In the genomic region with DNA sequence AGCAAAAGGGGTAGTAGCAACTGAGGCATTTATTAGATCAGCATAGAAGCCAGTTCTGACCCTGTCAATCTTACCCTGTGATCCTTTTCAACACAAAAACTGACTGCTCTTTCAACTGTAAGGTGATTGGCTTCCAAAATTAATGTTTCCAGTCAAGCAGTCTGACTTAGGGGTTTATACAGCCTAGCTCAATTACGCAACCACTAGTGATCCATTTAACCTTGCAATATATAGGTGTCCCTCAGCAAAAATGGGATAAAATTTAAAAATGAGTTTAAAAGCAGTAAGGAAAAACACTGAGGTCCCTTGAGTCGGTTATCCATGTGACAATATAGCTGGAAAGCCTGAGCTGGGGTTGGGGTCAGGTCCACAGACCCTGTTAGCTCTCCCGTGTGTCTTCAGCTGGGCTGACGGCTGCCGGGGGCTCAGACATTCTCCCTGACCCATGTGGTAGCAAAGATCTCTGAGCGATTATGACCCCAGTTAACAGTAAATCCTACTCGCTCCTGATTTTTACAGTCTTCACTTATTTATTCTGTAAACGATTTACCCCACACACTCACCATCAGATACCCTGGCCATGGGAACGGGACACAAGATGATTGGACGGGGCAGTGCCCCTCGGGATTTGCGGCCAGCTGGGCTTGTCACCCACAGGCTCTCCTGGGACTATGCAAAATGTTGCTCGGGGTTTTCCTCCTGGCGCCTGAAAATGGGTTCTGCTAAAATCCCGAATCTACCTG, we compare ENCODE assay signal across 13 cellular contexts. TPM values are rescaled to one million over a fixed set of nuclear protein-coding genes. Genes with fewer than 3 reads are reported as not detected.
DNase-seq lines count a peak whose midpoint lies in the region; ATAC-seq, FAIRE-seq and TF ChIP-seq lines count a peak whose summit lies in the region.
"Had no signal": no experiment of that assay in that cellular context is flagged by ENCODE, and none has a peak within 500 bp of the region (broad histone marks: within the 10 kb centered on the region; RNA-seq: fewer than 3 reads in every experiment).

No MANE protein-coding gene starts in this region.

- no peaks in the 10 kb centered on the region for H4K20me1 ChIP-seq in OCI-LY3 (ENCODE audit: insufficient read depth, low read length)

- peaks cover 10% of the 10 kb centered on the region for H3K4me1 ChIP-seq in OCI-LY3 (ENCODE audit: low read length)
- H3K4me1 ChIP-seq in upper lobe of right lung = peaks cover 2% of the 10 kb centered on the region

- intact Hi-C loops in upper lobe of right lung (cut with DNase I) = no loop called here

- peak overlapping the region; percentile 67 for H3K4me2 ChIP-seq in OCI-LY3 (ENCODE audit: low read length)

- H3K27me3 ChIP-seq in OCI-LY3 (ENCODE audit: low read depth, low read length) (peaks cover 40% of the 10 kb centered on the region), upper lobe of right lung (no peaks in the 10 kb centered on the region)

- no peak for DNase-seq in GM19239 (ENCODE audit: insufficient read length, low spot score)
- DNase-seq in upper lobe of right lung = peak; percentile 46
- no peak for DNase-seq in substantia nigra (lab: John Stamatoyannopoulos, UW)
- DNase-seq in stimulated activated naive CD8-positive, alpha-beta T cell treated with anti-CD3 and anti-CD28 coated beads, Interleukin-15, Interleukin-2, amounts not matched to agents 100 U/mL and 50 U/mL, for 24 hours = no peak
- DNase-seq: activated CD4-positive, alpha-beta T cell treated with anti-CD3 and anti-CD28 coated beads, Interleukin-2, amount 50 U/mL, for 4 hours; activated gamma-delta T cell treated with Interleukin-2 at 50 U/mL for 16 hours; CD4-positive, alpha-beta T cell; NCI-H1105; NCI-H226; nephron progenitor cell had no signal

- H3K36me3 ChIP-seq in OCI-LY3 (replicated peaks; ENCODE audit: low read depth, low read length) = no peaks in the 10 kb centered on the region
- H3K36me3 ChIP-seq in upper lobe of right lung = peaks cover 60% of the 10 kb centered on the region

- H3K79me2 ChIP-seq in OCI-LY3 (ENCODE audit: low read length) = no peaks in the 10 kb centered on the region

- peak; percentile 78 for FAIRE-seq in GM19239 (lab: Jason Lieb, UNC)

- H2AFZ ChIP-seq in OCI-LY3 (ENCODE audit: low read depth, low read length) = no peak overlapping the region

- no peak overlapping the region for H3K9ac ChIP-seq in OCI-LY3 (ENCODE audit: low read length)

- H3K27ac ChIP-seq in OCI-LY3 (ENCODE audit: low read length) (no peak overlapping the region), upper lobe of right lung (no peak overlapping the region), substantia nigra (ENCODE audit: low read depth, low read length, poor library complexity, severe bottlenecking) (no peak overlapping the region)

- TF ChIP-seq CTCF in OCI-LY3 (IDR thresholded peaks at IDR 0.05; ENCODE audit: low read depth, low read length) = no peak
- no peak for TF ChIP-seq CTCF in upper lobe of right lung (IDR thresholded peaks at IDR 0.05)

- ATAC-seq in HG02763 (IDR thresholded peaks at IDR 0.05; ENCODE audit: unreplicated experiment) (peak; percentile 75), upper lobe of right lung (no peak), GM21423 (IDR thresholded peaks at IDR 0.05; ENCODE audit: unreplicated experiment) (no peak)
- ATAC-seq in stimulated activated naive CD8-positive, alpha-beta T cell treated with anti-CD3 and anti-CD28 coated beads, Interleukin-15, Interleukin-2, amounts not matched to agents 100 U/mL and 50 U/mL, for 24 hours = no peak

- no peaks in the 10 kb centered on the region for H3K9me3 ChIP-seq in OCI-LY3 (ENCODE audit: insufficient read depth, low read length)
- H3K9me3 ChIP-seq in upper lobe of right lung = no peaks in the 10 kb centered on the region

- H3K4me3 ChIP-seq in OCI-LY3 (ENCODE audit: low read length) (peak overlapping the region; percentile 44; the same call in 1 of the 2 replicates), upper lobe of right lung (no peak overlapping the region)

RNA-seq across cellular contexts. Expression of gene ADGRD1, which starts 16.6 kb away (rescaled TPM):
- 113 TPM for total RNA-seq in upper lobe of right lung
